21 cellular contexts compared by ENCODE assay signal in genomic region chr9:121926417-121926816, GRCh38.
DNase-seq lines count a peak whose midpoint lies in the region; ATAC-seq lines count a peak whose summit lies in the region.
"Had no signal": no experiment of that assay in that cellular context is flagged by ENCODE, and none has a peak within 500 bp of the region (broad histone marks: within the 10 kb centered on the region; RNA-seq: fewer than 3 reads in every experiment).

No MANE protein-coding gene starts in this region.

- H3K4me3 ChIP-seq in BLaER1 treated with 17β-estradiol and CSF1 and Interleukin-3, amounts not matched to agents 10 nM and 100 nM: no peak overlapping the region
- H3K4me3 ChIP-seq: MG63, skin epidermis had no signal

- H3K27ac ChIP-seq in BLaER1 treated with 17β-estradiol and CSF1 and Interleukin-3, amounts not matched to agents 10 nM and 100 nM: no peak overlapping the region
- H3K27ac ChIP-seq: skin epidermis had no signal

- H3K9me3 ChIP-seq in BLaER1 treated with 17β-estradiol and CSF1 and Interleukin-3, amounts not matched to agents 10 nM and 100 nM (replicated peaks in 1 of 11): no peaks in the 10 kb centered on the region
- H3K9me3 ChIP-seq: MG63 had no signal

- ATAC-seq in GM18867 (IDR thresholded peaks at IDR 0.05; ENCODE audit: unreplicated experiment) (no peak), GM18502 (IDR thresholded peaks at IDR 0.05; ENCODE audit: poor library complexity, unreplicated experiment) (no peak)
- ATAC-seq: activated T-helper 17 cell treated with anti-CD3 and anti-CD28 coated beads, Interleukin-2, amount 50 U/mL, for 72 hours; left colon had no signal

- peak overlapping the region in 10 of 11 experiments; percentile 15 to 72 (median 55); a peak in 18 of 22 replicates for H3K4me2 ChIP-seq in BLaER1 treated with 17β-estradiol and CSF1 and Interleukin-3, amounts not matched to agents 10 nM and 100 nM

- H4K20me1 ChIP-seq in BLaER1 treated with 17β-estradiol and CSF1 and Interleukin-3, amounts not matched to agents 10 nM and 100 nM: no peaks in the 10 kb centered on the region

- peak; percentile 17 for DNase-seq in NCI-H2029 treated with DMSO at 0.1 percent for 48 hours (lab: John Stamatoyannopoulos, UW)
- DNase-seq in head of caudate nucleus: peak in 37 of 42 donors; percentile 9 to 77 (median 44)
- peak; percentile 25 for DNase-seq in putamen (ENCODE audit: low spot score)
- DNase-seq in H4 (ENCODE audit: low spot score): no peak
- DNase-seq: activated CD4-positive, alpha-beta T cell treated with anti-CD3 and anti-CD28 coated beads, Interleukin-2, amount 50 U/mL, for 48 hours; activated CD8-positive, alpha-beta memory T cell treated with anti-CD3 and anti-CD28 coated beads, Interleukin-2, amount 50 U/mL, for 48 hours; effector memory CD4-positive, alpha-beta T cell; erythroblast; left colon; MG63; naive B cell; NCI-H1436 treated with DMSO at 0.1 percent for 48 hours; NCI-H524; NK-92 treated with Interleukin-12 subunit alpha and Interleukin-12 subunit beta, amount 100 ng/mL, for 24 hours; SIG-M5; stimulated activated CD4-positive, alpha-beta T cell treated with anti-CD3 and anti-CD28 coated beads, Interleukin-1b, Interleukin-23, amount 100 ng/mL, for 48 hours had no signal

- H3K36me3 ChIP-seq in BLaER1 treated with 17β-estradiol and CSF1 and Interleukin-3, amounts not matched to agents 10 nM and 100 nM: no peaks in the 10 kb centered on the region
- H3K36me3 ChIP-seq: MG63 had no signal

- peak overlapping the region in 3 of 11 experiments; percentile 11 to 47 (median 28); a peak in 1 of 22 replicates for H3K9ac ChIP-seq in BLaER1 treated with 17β-estradiol and CSF1 and Interleukin-3, amounts not matched to agents 10 nM and 100 nM

- 0 out of 22 replicates have a peak, but pooled peaks cover 0 to 8% (median 0%) of the 10 kb centered on the region in 11 experiments for H3K27me3 ChIP-seq in BLaER1 treated with 17β-estradiol and CSF1 and Interleukin-3, amounts not matched to agents 10 nM and 100 nM
- H3K27me3 ChIP-seq: MG63 had no signal

- H3K4me1 ChIP-seq in BLaER1 treated with 17β-estradiol and CSF1 and Interleukin-3, amounts not matched to agents 10 nM and 100 nM: peaks cover 0 to 26% (median 17%) of the 10 kb centered on the region in 10 experiments; a peak in 15 of 20 replicates

- intact Hi-C loops in head of caudate nucleus (cut with DNase I): no loop called here
